ENCODE assay signal across 10 cellular contexts in the genomic region with DNA sequence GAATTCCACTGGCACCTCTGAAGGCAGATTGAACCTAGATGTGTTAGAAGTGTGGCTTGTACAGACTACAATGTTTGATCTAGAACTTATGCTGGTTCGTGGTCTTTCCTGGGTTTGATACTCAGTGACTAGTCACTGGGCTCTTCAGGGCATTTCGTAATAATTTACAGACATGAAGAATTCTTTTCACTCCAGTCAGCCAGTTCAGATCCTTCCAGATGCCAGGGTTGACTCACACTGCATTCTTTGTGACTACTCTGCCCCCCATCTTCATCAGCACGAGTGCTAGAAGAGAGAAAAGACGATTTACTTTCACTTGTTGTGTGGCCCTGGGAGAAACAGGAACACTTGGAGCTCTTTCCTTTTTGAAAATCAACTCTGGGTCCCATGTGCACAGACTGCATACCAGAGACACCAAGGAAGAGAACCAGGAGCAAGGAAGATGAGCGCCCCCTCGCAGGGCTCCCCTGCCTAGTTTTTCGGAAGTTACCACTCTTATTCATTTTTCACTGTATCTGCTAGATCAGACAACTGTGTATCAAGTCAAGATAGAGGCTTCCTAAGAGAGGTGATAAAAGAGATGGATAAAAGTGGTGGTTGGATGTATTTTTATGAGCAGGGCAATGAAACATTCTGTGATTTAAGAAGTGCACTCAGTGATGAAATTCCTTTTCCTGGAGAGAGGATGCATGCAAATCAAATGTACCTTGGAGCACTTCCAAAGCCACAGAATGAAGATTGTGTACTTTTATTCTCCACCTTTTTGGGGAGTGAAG. TPM values are rescaled to one million over a fixed set of nuclear protein-coding genes. Genes with fewer than 3 reads are reported as not detected.
DNase-seq lines count a peak whose midpoint lies in the region; ATAC-seq and TF ChIP-seq lines count a peak whose summit lies in the region.
"Had no signal": no experiment of that assay in that cellular context is flagged by ENCODE, and none has a peak within 500 bp of the region (broad histone marks: within the 10 kb centered on the region; RNA-seq: fewer than 3 reads in every experiment).

No MANE protein-coding gene starts in this region.

- POLR2A ChIA-PET in activated CD4-positive, alpha-beta T cell treated with anti-CD3 and anti-CD28 coated beads for 36 hours (lab: Charles Lee): no interaction called here

- peak overlapping the region; percentile 35 for H3K4me3 ChIP-seq in astrocyte of the spinal cord (ENCODE audit: low read depth, low read length)
- H3K4me3 ChIP-seq: spleen had no signal

- H3K36me3 Mint-ChIP-seq in activated CD4-positive, alpha-beta T cell treated with anti-CD3 and anti-CD28 coated beads for 36 hours (ENCODE audit: low read depth): no peaks in the 10 kb centered on the region
- H3K36me3 Mint-ChIP-seq: CD4-positive, CD25-positive, alpha-beta regulatory T cell had no signal

- no peaks in the 10 kb centered on the region for H3K9me3 Mint-ChIP-seq in activated CD4-positive, alpha-beta T cell treated with anti-CD3 and anti-CD28 coated beads for 36 hours (ENCODE audit: low read depth)
- H3K9me3 Mint-ChIP-seq: CD4-positive, CD25-positive, alpha-beta regulatory T cell had no signal

- in situ Hi-C loops in astrocyte of the spinal cord (cut with HindIII; ENCODE audit: low sequenced_read_pairs): no loop called here

- CTCF ChIA-PET in activated CD4-positive, alpha-beta T cell treated with anti-CD3 and anti-CD28 coated beads for 36 hours (lab: Charles Lee): interaction anchor here (0.9 to 1.6 kb wide), 4 partner anchors 8 to 78 kb away, joined by 3 to 5 read pairs (median 4); no protein-coding TSS in a partner anchor

- intact Hi-C loops in activated CD4-positive, alpha-beta T cell treated with anti-CD3 and anti-CD28 coated beads for 36 hours (cut with DNase I, micrococcal nuclease): no loop called here

- TF ChIP-seq CTCF in astrocyte of the spinal cord (IDR thresholded peaks at IDR 0.05; ENCODE audit: low read depth, low read length): no peak

- peak; percentile 63 for ATAC-seq in activated CD4-positive, alpha-beta T cell treated with anti-CD3 and anti-CD28 coated beads for 36 hours
- ATAC-seq in HG03354 (IDR thresholded peaks at IDR 0.05; ENCODE audit: poor library complexity, severe bottlenecking, unreplicated experiment): no peak
- ATAC-seq in GM18870 (IDR thresholded peaks at IDR 0.05; ENCODE audit: unreplicated experiment): no peak

- no peak for DNase-seq in activated CD4-positive, alpha-beta T cell treated with anti-CD3 and anti-CD28 coated beads for 36 hours
- no peak for DNase-seq in activated CD4-positive, alpha-beta T cell treated with anti-CD3 and anti-CD28 coated beads, Interleukin-2, amount 50 U/mL, for 48 hours
- DNase-seq in astrocyte of the spinal cord (ENCODE audit: low read depth, low spot score) (peak; percentile 97), kidney glomerular epithelial cell (lab: John Stamatoyannopoulos, UW) (peak; percentile 96), ureter (ENCODE audit: low spot score) (peak; percentile 55), NCI-H146 (lab: John Stamatoyannopoulos, UW) (no peak)
- DNase-seq: CD4-positive, CD25-positive, alpha-beta regulatory T cell; spleen had no signal

- H3K27me3 Mint-ChIP-seq in activated CD4-positive, alpha-beta T cell treated with anti-CD3 and anti-CD28 coated beads for 36 hours: no peaks in the 10 kb centered on the region
- H3K27me3 Mint-ChIP-seq: CD4-positive, CD25-positive, alpha-beta regulatory T cell had no signal

- peaks cover 4% of the 10 kb centered on the region for H3K4me1 Mint-ChIP-seq in activated CD4-positive, alpha-beta T cell treated with anti-CD3 and anti-CD28 coated beads for 36 hours

- H3K4me3 Mint-ChIP-seq in activated CD4-positive, alpha-beta T cell treated with anti-CD3 and anti-CD28 coated beads for 36 hours: no peak overlapping the region
- H3K4me3 Mint-ChIP-seq: CD4-positive, CD25-positive, alpha-beta regulatory T cell had no signal

- H3K27ac Mint-ChIP-seq in activated CD4-positive, alpha-beta T cell treated with anti-CD3 and anti-CD28 coated beads for 36 hours: no peak overlapping the region

RNA-seq across cellular contexts. Expression of a gene that starts 33.5 kb away (rescaled TPM):
- 100 to 1,000 TPM; 249 to 378 TPM for total RNA-seq in activated CD4-positive, alpha-beta T cell treated with anti-CD3 and anti-CD28 coated beads for 36 hours
- 121 TPM for total RNA-seq in ureter

Comparison
In these comparisons a context has a peak if more than half of its experiments do, and no peak if none do; other contexts are left out.
1. DNase-seq: peak in astrocyte of the spinal cord (single experiment), kidney glomerular epithelial cell (single experiment) and ureter (single experiment); none in activated CD4-positive, alpha-beta T cell treated with anti-CD3 and anti-CD28 coated beads for 36 hours (single experiment), activated CD4-positive, alpha-beta T cell treated with anti-CD3 and anti-CD28 coated beads, Interleukin-2, amount 50 U/mL, for 48 hours (0 of 2) and NCI-H146 (single experiment).